In genomic region chr7:73739387-73739767, GRCh38 we compare ENCODE assay signal across 9 cellular contexts. TPM values are rescaled to one million over a fixed set of nuclear protein-coding genes. Genes with fewer than 3 reads are reported as not detected.
DNase-seq lines count a peak whose midpoint lies in the region; ATAC-seq and TF ChIP-seq lines count a peak whose summit lies in the region.
"Had no signal": no experiment of that assay in that cellular context is flagged by ENCODE, and none has a peak within 500 bp of the region (broad histone marks: within the 10 kb centered on the region; RNA-seq: fewer than 3 reads in every experiment).

No MANE protein-coding gene starts in this region.

- H3K27ac Mint-ChIP-seq in activated naive CD8-positive, alpha-beta T cell treated with anti-CD3 and anti-CD28 coated beads, Interleukin-2, amount 50 U/mL, for 24 hours = peak overlapping the region; percentile 86

- H3K9me3 ChIP-seq in right lobe of liver = no peaks in the 10 kb centered on the region
- H3K9me3 ChIP-seq in transverse colon = no peaks in the 10 kb centered on the region

- H3K4me3 Mint-ChIP-seq in activated T-cell treated with anti-CD3 and anti-CD28 coated beads, Interleukin-2, amount 50 U/mL, for 4 hours = peak overlapping the region; percentile 92
- H3K4me3 Mint-ChIP-seq in activated naive CD8-positive, alpha-beta T cell treated with anti-CD3 and anti-CD28 coated beads, Interleukin-2, amount 50 U/mL, for 24 hours = peak overlapping the region; percentile 89

- H3K27ac ChIP-seq in right lobe of liver (peak overlapping the region; percentile 94 to 100 (median 96)), transverse colon (peak overlapping the region; percentile 92 to 98 (median 96))

- H3K36me3 ChIP-seq in right lobe of liver (no peaks in the 10 kb centered on the region), transverse colon (no peaks in the 10 kb centered on the region)

- no peaks in the 10 kb centered on the region for H3K9me3 Mint-ChIP-seq in activated T-cell treated with anti-CD3 and anti-CD28 coated beads, Interleukin-2, amount 50 U/mL, for 4 hours
- no peaks in the 10 kb centered on the region for H3K9me3 Mint-ChIP-seq in activated naive CD8-positive, alpha-beta T cell treated with anti-CD3 and anti-CD28 coated beads, Interleukin-2, amount 50 U/mL, for 24 hours

- DNase-seq in activated T-cell treated with anti-CD3 and anti-CD28 coated beads, Interleukin-2, amount 50 U/mL, for 4 hours = no peak
- no peak for DNase-seq in activated T-cell treated with anti-CD3 and anti-CD28 coated beads for 4 hours
- no peak for DNase-seq in activated naive CD8-positive, alpha-beta T cell treated with anti-CD3 and anti-CD28 coated beads, Interleukin-2, amount 50 U/mL, for 24 hours
- no peak for DNase-seq in right lobe of liver
- DNase-seq in transverse colon = no peak
- DNase-seq in stimulated activated naive CD4-positive, alpha-beta T cell (lab: John Stamatoyannopoulos, UW) = no peak
- no peak for DNase-seq in GM19238 (ENCODE audit: insufficient read length, low spot score)
- DNase-seq in occipital lobe (lab: John Stamatoyannopoulos, UW) = no peak

- no peaks in the 10 kb centered on the region for H3K36me3 Mint-ChIP-seq in activated T-cell treated with anti-CD3 and anti-CD28 coated beads, Interleukin-2, amount 50 U/mL, for 4 hours (ENCODE audit: insufficient read depth)
- no peaks in the 10 kb centered on the region for H3K36me3 Mint-ChIP-seq in activated naive CD8-positive, alpha-beta T cell treated with anti-CD3 and anti-CD28 coated beads, Interleukin-2, amount 50 U/mL, for 24 hours (ENCODE audit: low read depth)

- H3K4me1 ChIP-seq in right lobe of liver = peaks cover 0 to 8% (median 1%) of the 10 kb centered on the region in 4 donors
- H3K4me1 ChIP-seq in transverse colon = peaks cover 14 to 71% (median 54%) of the 10 kb centered on the region in 4 donors

- intact Hi-C loops in right lobe of liver (cut with DNase I) (loop anchor here in 1 of 2 donors (10.0 kb wide), 1 partner anchor 115 kb away; no protein-coding TSS in a partner anchor), transverse colon (cut with DNase I; ENCODE audit: low total_unique reads) (loop anchor here (10.0 kb wide), 1 partner anchor 55 kb away; the partner anchor contains the start of genes BUD23 and DNAJC30)

- ATAC-seq in activated T-cell treated with anti-CD3 and anti-CD28 coated beads, Interleukin-2, amount 50 U/mL, for 4 hours = no peak
- no peak for ATAC-seq in activated naive CD8-positive, alpha-beta T cell treated with anti-CD3 and anti-CD28 coated beads, Interleukin-2, amount 50 U/mL, for 24 hours
- no peak for ATAC-seq in right lobe of liver

- WGBS in right lobe of liver (ENCODE audit: insufficient coverage, low coverage, low lambda C conversion rate, missing lambda C conversion rate) = 52% methylated on average over 9 of the region's 13 CpGs
- WGBS in transverse colon (ENCODE audit: low coverage in 1 of 2), 2 donors = 42 to 46% methylated on average over 11 to 13 of the region's 13 CpGs

- H3K4me3 ChIP-seq in right lobe of liver (peak overlapping the region; percentile 84 to 93 (median 91)), transverse colon (peak overlapping the region; percentile 65 to 95 (median 86))

- TF ChIP-seq POLR2A in right lobe of liver (IDR thresholded peaks at IDR 0.05) (no peak), transverse colon (IDR thresholded peaks at IDR 0.05) (no peak)

- H3K27me3 ChIP-seq in right lobe of liver = no peaks in the 10 kb centered on the region
- H3K27me3 ChIP-seq in transverse colon = no peaks in the 10 kb centered on the region

- peaks cover 3% of the 10 kb centered on the region for H3K27me3 Mint-ChIP-seq in activated T-cell treated with anti-CD3 and anti-CD28 coated beads, Interleukin-2, amount 50 U/mL, for 4 hours (ENCODE audit: low read depth)
- H3K27me3 Mint-ChIP-seq in activated naive CD8-positive, alpha-beta T cell treated with anti-CD3 and anti-CD28 coated beads, Interleukin-2, amount 50 U/mL, for 24 hours = no peaks in the 10 kb centered on the region

- H3K4me1 Mint-ChIP-seq in activated T-cell treated with anti-CD3 and anti-CD28 coated beads, Interleukin-2, amount 50 U/mL, for 4 hours (ENCODE audit: low read depth) = peaks cover 15% of the 10 kb centered on the region
- H3K4me1 Mint-ChIP-seq in activated naive CD8-positive, alpha-beta T cell treated with anti-CD3 and anti-CD28 coated beads, Interleukin-2, amount 50 U/mL, for 24 hours = peaks cover 11% of the 10 kb centered on the region

- TF ChIP-seq EP300 in transverse colon (IDR thresholded peaks at IDR 0.05; ENCODE audit: low read depth) = no peak

- in situ Hi-C loops in transverse colon (cut with MboI; ENCODE audit: low pct_ligation_motif_present in 1 of 4, low pct_unique_long_range_greater_than_20kb in 1 of 4, low sequenced_read_pairs in 3 of 4) = loop anchor here in 1 of 4 donors (10.0 kb wide), 1 partner anchor 115 kb away; no protein-coding TSS in a partner anchor

- TF ChIP-seq CTCF in right lobe of liver (IDR thresholded peaks at IDR 0.05) (no peak), transverse colon (IDR thresholded peaks at IDR 0.05) (peak in 1 of 5 experiments; percentile 12)

RNA-seq across cellular contexts. Expression of gene ABHD11, which starts 0.8 kb away (rescaled TPM):
- total RNA-seq in activated T-cell treated with anti-CD3 and anti-CD28 coated beads, Interleukin-2, amount 50 U/mL, for 4 hours = 10 to 100 TPM; 20.6 to 26.4 (median 21.0) TPM
- 1 to 10 TPM; 5.6 to 8.4 (median 7.0) TPM for total RNA-seq in right lobe of liver
- total RNA-seq in transverse colon = 100 to 1,000 TPM; 108 to 177 (median 117) TPM
- total RNA-seq in occipital lobe = 4.2 TPM

RNA-seq across cellular contexts. Expression of gene STX1A, which starts 19.9 kb away (rescaled TPM):
- total RNA-seq in activated T-cell treated with anti-CD3 and anti-CD28 coated beads, Interleukin-2, amount 50 U/mL, for 4 hours = 10 to 100 TPM; 23.0 to 25.0 (median 24.7) TPM
- total RNA-seq in right lobe of liver = 1 to 10 TPM; 1.4 to 2.8 (median 1.9) TPM
- total RNA-seq in transverse colon = 1 to 10 TPM; 4.1 to 6.0 (median 5.0) TPM
- total RNA-seq in occipital lobe = 49.8 TPM

RNA-seq across cellular contexts. Expression of gene CLDN3, which starts 30.7 kb away (rescaled TPM):
- total RNA-seq in activated T-cell treated with anti-CD3 and anti-CD28 coated beads, Interleukin-2, amount 50 U/mL, for 4 hours = under 1 TPM; 0.16 to 0.23 (median 0.22) TPM
- total RNA-seq in right lobe of liver = 10 to 100 TPM; 16.1 to 37.3 (median 19.9) TPM
- total RNA-seq in transverse colon = 1,000 to 10,000 TPM in 3 of 4 donors, 100 to 1,000 TPM in 1; 672 to 1,662 (median 1,512) TPM
- total RNA-seq in occipital lobe = not detected
- total RNA-seq: activated CD8-positive, alpha-beta memory T cell treated with anti-CD3 and anti-CD28 coated beads for 36 hours had no signal

RNA-seq across cellular contexts. Expression of gene BUD23, which starts 56.0 kb away (rescaled TPM):
- 100 to 1,000 TPM; 166 to 197 (median 178) TPM for total RNA-seq in activated T-cell treated with anti-CD3 and anti-CD28 coated beads, Interleukin-2, amount 50 U/mL, for 4 hours
- total RNA-seq in right lobe of liver = 10 to 100 TPM; 24.1 to 35.0 (median 29.2) TPM
- 10 to 100 TPM; 12.0 to 55.9 (median 30.3) TPM for total RNA-seq in transverse colon
- 23.7 TPM for total RNA-seq in occipital lobe

RNA-seq across cellular contexts. Expression of gene DNAJC30, which starts 56.1 kb away (rescaled TPM):
- 10 to 100 TPM; 11.9 to 12.7 (median 12.0) TPM for total RNA-seq in activated T-cell treated with anti-CD3 and anti-CD28 coated beads, Interleukin-2, amount 50 U/mL, for 4 hours
- total RNA-seq in right lobe of liver (1 to 10 TPM; 5.4 to 8.8 (median 7.0) TPM), transverse colon (10 to 100 TPM in 1 of 4 donors, 1 to 10 TPM in 3; 1.9 to 26.7 (median 6.8) TPM), occipital lobe (3.1 TPM)

Comparison
In these comparisons a context has a peak if more than half of its experiments do, and no peak if none do; other contexts are left out.
1. RNA of gene CLDN3, which starts 30.7 kb away (total RNA-seq): 672 to 1,662 TPM in transverse colon; 16.1 to 37.3 TPM in right lobe of liver, 0.16 to 0.23 TPM in activated T-cell treated with anti-CD3 and anti-CD28 coated beads, Interleukin-2, amount 50 U/mL, for 4 hours and not detected in occipital lobe (single experiment); every median in the first group is over 10 times any median in the second.